In the genomic region with DNA sequence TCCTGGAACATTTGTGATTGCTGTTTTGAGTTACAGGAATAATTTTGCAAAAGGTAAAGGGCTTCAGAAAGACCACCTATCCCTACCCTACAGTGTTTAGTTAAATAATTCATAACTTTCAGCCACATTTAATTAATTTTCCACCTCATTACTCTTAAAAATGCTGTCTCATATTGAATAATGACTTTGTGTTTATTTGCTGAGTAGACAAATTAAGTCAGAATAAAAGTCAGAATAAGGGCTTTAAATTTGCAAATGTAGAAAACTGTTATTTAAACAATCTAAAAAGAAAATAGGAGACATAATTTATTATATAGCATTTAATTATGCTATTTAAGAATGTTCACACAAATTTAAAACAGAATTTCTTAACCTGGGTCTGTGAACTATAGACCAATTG, we compare ENCODE assay signal across 26 cellular contexts.
"Had no signal": no experiment of that assay in that cellular context is flagged by ENCODE, and none has a peak within 500 bp of the region (broad histone marks: within the 10 kb centered on the region; RNA-seq: fewer than 3 reads in every experiment).

No MANE protein-coding gene starts in this region.

- H3K27ac ChIP-seq: colonic mucosa, epithelial cell of prostate, esophagus squamous epithelium, gastrocnemius medialis, heart right ventricle, left lung, lower lobe of right lung had no signal

- H3K36me3 ChIP-seq: colonic mucosa, esophagus squamous epithelium, gastrocnemius medialis, heart right ventricle, left lung, lower lobe of right lung had no signal

- H3K27me3 ChIP-seq: colonic mucosa, esophagus squamous epithelium, gastrocnemius medialis had no signal

- ATAC-seq: effector memory CD8-positive, alpha-beta T cell; esophagus mucosa; gastrocnemius medialis; heart right ventricle; left lung; left ventricle myocardium superior; lower lobe of right lung; mucosa of descending colon had no signal

- H3K4me1 ChIP-seq: colonic mucosa, esophagus squamous epithelium, gastrocnemius medialis, heart right ventricle, left lung, lower lobe of right lung had no signal

- FAIRE-seq: endometrium, islet of Langerhans, keratinocyte had no signal

- H3K9me3 ChIP-seq: colonic mucosa, esophagus squamous epithelium, gastrocnemius medialis, heart right ventricle, left lung, lower lobe of right lung, mucosa of descending colon had no signal

- DNase-seq: colonic mucosa; cortex of kidney; effector CD8-positive, alpha-beta T cell; effector memory CD8-positive, alpha-beta T cell; endodermal cell; erythroblast; esophagus squamous epithelium; foreskin fibroblast; foreskin melanocyte; gastrocnemius medialis; glutamatergic neuron; head of caudate nucleus; heart right ventricle; hippocampal formation; left cardiac atrium; left lung; left ventricle myocardium superior; lower lobe of right lung; mesenchymal stem cell; mucosa of descending colon; naive B cell had no signal

- H3K4me3 ChIP-seq: colonic mucosa, esophagus squamous epithelium, gastrocnemius medialis, heart right ventricle, left lung, lower lobe of right lung, mucosa of descending colon had no signal
